ENCODE assay signal across 8 cellular contexts in genomic region chr9:90102292-90102901, GRCh38.
DNase-seq lines count a peak whose midpoint lies in the region; ATAC-seq and TF ChIP-seq lines count a peak whose summit lies in the region.

No MANE protein-coding gene starts in this region.

- H3K27me3 ChIP-seq in brain microvascular endothelial cell (replicated peaks) (no peaks in the 10 kb centered on the region), iPS DF 6.9 (ENCODE audit: control insufficient read depth, insufficient read depth, low read length) (no peaks in the 10 kb centered on the region)

- no peak overlapping the region for H3K27ac ChIP-seq in brain microvascular endothelial cell
- H3K27ac ChIP-seq in iPS DF 6.9 (ENCODE audit: low read length): no peak overlapping the region

- no peaks in the 10 kb centered on the region for H3K4me1 ChIP-seq in iPS DF 6.9 (ENCODE audit: control insufficient read depth, insufficient read depth, low read length)

- DNase-seq in activated gamma-delta T cell treated with Interleukin-2 at 50 U/mL for 16 hours: peak; percentile 60
- DNase-seq in activated gamma-delta T cell (lab: John Stamatoyannopoulos, UW): no peak
- peak; percentile 94 for DNase-seq in NCI-H2029 (lab: John Stamatoyannopoulos, UW)
- DNase-seq in UCSD-AML1 (lab: John Stamatoyannopoulos, UW; ENCODE audit: unreplicated experiment): peak; percentile 63
- DNase-seq in brain microvascular endothelial cell: peak; percentile 88
- DNase-seq in iPS DF 6.9 (ENCODE audit: low read depth, low spot score): peak; percentile 67
- peak; percentile 57 to 70 for DNase-seq in stimulated activated CD4-positive, alpha-beta T cell treated with anti-CD3 and anti-CD28 coated beads, Interleukin-12 subunit alpha, Interleukin-12 subunit beta, amount 100 ng/mL, for 24 hours (ENCODE audit: low read depth in 2 of 2)

- peak; percentile 72 for TF ChIP-seq CTCF in brain microvascular endothelial cell (IDR thresholded peaks at IDR 0.05; ENCODE audit: low read depth, low read length, missing control alignments)

- in situ Hi-C loops in brain microvascular endothelial cell (cut with HindIII; ENCODE audit: low pct_ligation_motif_present, low sequenced_read_pairs): no loop called here

- no peak overlapping the region for H3K4me3 ChIP-seq in brain microvascular endothelial cell (ENCODE audit: low read depth, low read length)
- no peak overlapping the region for H3K4me3 ChIP-seq in iPS DF 6.9 (ENCODE audit: low read length)

- peak; percentile 98 for ATAC-seq in HG02981 (IDR thresholded peaks at IDR 0.05; ENCODE audit: unreplicated experiment)

- WGBS in iPS DF 6.9 (ENCODE audit: insufficient coverage, insufficient read length): no CpG with 5 or more reads among the region's 6 CpGs

- no peaks in the 10 kb centered on the region for H3K36me3 ChIP-seq in brain microvascular endothelial cell (replicated peaks)
- H3K36me3 ChIP-seq in iPS DF 6.9 (ENCODE audit: control insufficient read depth, insufficient read depth, low read length): no peaks in the 10 kb centered on the region

- H3K9me3 ChIP-seq in iPS DF 6.9 (ENCODE audit: control insufficient read depth, insufficient read depth, low read length): no peaks in the 10 kb centered on the region
